In genomic region chr2:162591403-162592083, GRCh38 we compare ENCODE assay signal across 14 cellular contexts.
A peak's percentile ranks its signal among the peaks of the same experiment; 100 is the strongest.
DNase-seq lines count a peak whose midpoint lies in the region; ATAC-seq and TF ChIP-seq lines count a peak whose summit lies in the region.
"Had no signal": no experiment of that assay in that cellular context is flagged by ENCODE, and none has a peak within 500 bp of the region (broad histone marks: within the 10 kb centered on the region; RNA-seq: fewer than 3 reads in every experiment).

No MANE protein-coding gene starts in this region.

- H3K27ac Mint-ChIP-seq in type B pancreatic cell: no peak overlapping the region
- H3K27ac Mint-ChIP-seq: activated T-cell treated with anti-CD3 and anti-CD28 coated beads, Interleukin-2, amount 50 U/mL, for 24 hours; effector memory CD8-positive, alpha-beta T cell had no signal

- no peak for DNase-seq in activated CD4-positive, alpha-beta T cell treated with anti-CD3 and anti-CD28 coated beads for 4 hours
- DNase-seq in MG63: no peak
- DNase-seq in prostate gland (ENCODE audit: low spot score): no peak
- no peak for DNase-seq in type B pancreatic cell (ENCODE audit: extremely low spot score, unreplicated experiment)
- DNase-seq: activated T-cell treated with anti-CD3 and anti-CD28 coated beads, Interleukin-2, amount 50 U/mL, for 24 hours; effector memory CD8-positive, alpha-beta T cell; left cardiac atrium; naive B cell had no signal

- no peaks in the 10 kb centered on the region for H3K4me1 Mint-ChIP-seq in type B pancreatic cell (ENCODE audit: unreplicated experiment)
- H3K4me1 Mint-ChIP-seq: naive B cell had no signal

- no peak overlapping the region for H3K27ac ChIP-seq in prostate gland
- H3K27ac ChIP-seq: C4-2B had no signal

- H3K27me3 ChIP-seq in MG63 (no peaks in the 10 kb centered on the region), prostate gland (replicated peaks; ENCODE audit: insufficient read depth) (no peaks in the 10 kb centered on the region)

- no peaks in the 10 kb centered on the region for H3K36me3 Mint-ChIP-seq in type B pancreatic cell
- H3K36me3 Mint-ChIP-seq: naive B cell had no signal

- TF ChIP-seq POLR2A in prostate gland (IDR thresholded peaks at IDR 0.05): no peak

- H3K36me3 ChIP-seq in MG63: no peaks in the 10 kb centered on the region
- H3K36me3 ChIP-seq in prostate gland: no peaks in the 10 kb centered on the region

- no peaks in the 10 kb centered on the region for H3K4me1 ChIP-seq in prostate gland (replicated peaks)

- H3K9me3 Mint-ChIP-seq in type B pancreatic cell: peaks cover 7% of the 10 kb centered on the region

- TF ChIP-seq CTCF in prostate gland (IDR thresholded peaks at IDR 0.05) (no peak), type B pancreatic cell (conservative IDR thresholded peaks at IDR 0.05) (no peak)

- ATAC-seq in GM19023 (IDR thresholded peaks at IDR 0.05; ENCODE audit: unreplicated experiment): peak; percentile 96
- peak; percentile 93 for ATAC-seq in GM21825 (IDR thresholded peaks at IDR 0.05; ENCODE audit: unreplicated experiment)
- peak; percentile 93 for ATAC-seq in HG03439 (IDR thresholded peaks at IDR 0.05; ENCODE audit: unreplicated experiment)
- ATAC-seq in esophagus mucosa: peak; percentile 62
- ATAC-seq: effector memory CD8-positive, alpha-beta T cell; left cardiac atrium; sciatic nerve had no signal

- no peaks in the 10 kb centered on the region for H3K9me3 ChIP-seq in MG63
- no peaks in the 10 kb centered on the region for H3K9me3 ChIP-seq in prostate gland

- WGBS in prostate gland: 69% methylated on average over 8 of the region's 8 CpGs

- H3K27me3 Mint-ChIP-seq in type B pancreatic cell: no peaks in the 10 kb centered on the region
- H3K27me3 Mint-ChIP-seq: activated T-cell treated with anti-CD3 and anti-CD28 coated beads, Interleukin-2, amount 50 U/mL, for 24 hours; effector memory CD8-positive, alpha-beta T cell; naive B cell had no signal

- intact Hi-C loops in prostate gland (cut with DNase I): no loop called here

- H3K4me3 Mint-ChIP-seq in type B pancreatic cell: no peak overlapping the region
- H3K4me3 Mint-ChIP-seq: activated T-cell treated with anti-CD3 and anti-CD28 coated beads, Interleukin-2, amount 50 U/mL, for 24 hours; effector memory CD8-positive, alpha-beta T cell; naive B cell had no signal

- H3K4me3 ChIP-seq in MG63: no peak overlapping the region
- no peak overlapping the region for H3K4me3 ChIP-seq in prostate gland
